1 cellular context compared by ENCODE assay signal in the genomic region with DNA sequence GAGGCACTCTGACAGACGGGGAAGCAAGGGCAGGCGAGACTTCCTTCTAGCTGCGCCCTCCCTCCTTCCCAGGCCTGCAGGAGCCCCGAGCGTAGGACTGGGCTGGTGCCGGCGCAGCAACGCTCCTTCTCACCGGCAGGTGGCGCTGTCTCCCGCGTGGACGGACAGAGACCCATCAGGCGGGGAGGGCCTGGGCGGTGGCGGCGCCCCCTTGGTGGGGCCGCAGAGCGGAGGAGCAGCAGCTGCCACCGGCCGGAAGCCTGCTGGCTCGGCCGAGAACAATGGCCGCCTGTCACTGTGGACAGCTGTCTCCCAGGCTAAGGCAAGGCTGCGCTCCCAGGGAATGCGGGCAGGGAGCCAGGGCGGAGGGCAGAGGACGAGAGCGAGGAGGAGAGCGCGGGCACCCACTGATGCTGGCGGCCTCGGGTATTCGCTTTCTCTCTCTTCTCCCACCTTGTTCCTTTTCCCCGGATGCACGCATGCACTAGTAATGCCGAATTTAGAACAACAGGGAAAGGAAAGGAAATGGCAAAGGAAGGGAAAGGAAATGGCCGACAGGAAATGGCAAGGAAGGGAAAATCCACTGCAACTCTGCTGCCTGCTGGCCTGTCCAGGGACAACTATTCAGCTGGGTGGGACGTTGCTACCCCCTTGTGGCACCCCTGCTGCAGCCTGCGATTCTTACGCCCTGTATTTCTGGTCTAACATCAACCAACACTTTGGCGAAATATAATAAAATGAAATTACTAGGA.
TF ChIP-seq lines count a peak whose summit lies in the region.

No MANE protein-coding gene starts in this region.

TF ChIP-seq in WTC11, 78 proteins besides CTCF, POLR2A, EP300 and RAD21 (continued from another document and continues in another):
- TF ChIP-seq ESRRA (CRISPR knock-in tag; IDR thresholded peaks at IDR 0.05; ENCODE audit: borderline replicate concordance) = no peak
- no peak for TF ChIP-seq USF2 (CRISPR knock-in tag; IDR thresholded peaks at IDR 0.05)
- no peak for TF ChIP-seq NFYB (CRISPR knock-in tag; conservative IDR thresholded peaks at IDR 0.05; ENCODE audit: low read depth)
- no peak for TF ChIP-seq FOXJ3 (CRISPR knock-in tag; IDR thresholded peaks at IDR 0.05; ENCODE audit: borderline replicate concordance)
- no peak for TF ChIP-seq EMX1 (CRISPR knock-in tag; IDR thresholded peaks at IDR 0.05)
- TF ChIP-seq MYBL2 (CRISPR knock-in tag; IDR thresholded peaks at IDR 0.05) = 0 out of 2 replicates have a peak, but pooled peaks have one; percentile 45
- TF ChIP-seq ZNF138 (CRISPR knock-in tag; conservative IDR thresholded peaks at IDR 0.05) = no peak
- TF ChIP-seq, protein P1, sequence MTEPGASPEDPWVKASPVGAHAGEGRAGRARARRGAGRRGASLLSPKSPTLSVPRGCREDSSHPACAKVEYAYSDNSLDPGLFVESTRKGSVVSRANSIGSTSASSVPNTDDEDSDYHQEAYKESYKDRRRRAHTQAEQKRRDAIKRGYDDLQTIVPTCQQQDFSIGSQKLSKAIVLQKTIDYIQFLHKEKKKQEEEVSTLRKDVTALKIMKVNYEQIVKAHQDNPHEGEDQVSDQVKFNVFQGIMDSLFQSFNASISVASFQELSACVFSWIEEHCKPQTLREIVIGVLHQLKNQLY (CRISPR knock-in tag; IDR thresholded peaks at IDR 0.05) = no peak
- no peak for TF ChIP-seq GRHL2 (CRISPR knock-in tag; IDR thresholded peaks at IDR 0.05; ENCODE audit: insufficient replicate concordance, severe bottlenecking)
- TF ChIP-seq HMGA2 (CRISPR knock-in tag; IDR thresholded peaks at IDR 0.05) = no peak
- TF ChIP-seq ZBTB21 (CRISPR knock-in tag; IDR thresholded peaks at IDR 0.05; ENCODE audit: borderline replicate concordance) = no peak
- TF ChIP-seq ZNF121 (CRISPR knock-in tag; IDR thresholded peaks at IDR 0.05) = no peak
- no peak for TF ChIP-seq ZSCAN18 (CRISPR knock-in tag; IDR thresholded peaks at IDR 0.05)
- no peak for TF ChIP-seq NR1H2 (CRISPR knock-in tag; IDR thresholded peaks at IDR 0.05)
- TF ChIP-seq CREM (CRISPR knock-in tag; IDR thresholded peaks at IDR 0.05) = peak; percentile 74
- TF ChIP-seq, protein P2, sequence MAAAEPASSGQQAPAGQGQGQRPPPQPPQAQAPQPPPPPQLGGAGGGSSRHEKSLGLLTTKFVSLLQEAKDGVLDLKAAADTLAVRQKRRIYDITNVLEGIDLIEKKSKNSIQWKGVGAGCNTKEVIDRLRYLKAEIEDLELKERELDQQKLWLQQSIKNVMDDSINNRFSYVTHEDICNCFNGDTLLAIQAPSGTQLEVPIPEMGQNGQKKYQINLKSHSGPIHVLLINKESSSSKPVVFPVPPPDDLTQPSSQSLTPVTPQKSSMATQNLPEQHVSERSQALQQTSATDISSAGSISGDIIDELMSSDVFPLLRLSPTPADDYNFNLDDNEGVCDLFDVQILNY (CRISPR knock-in tag; IDR thresholded peaks at IDR 0.05) = peak; percentile 63; the same call in 1 of the 2 replicates
- TF ChIP-seq ZMAT4 (CRISPR knock-in tag; IDR thresholded peaks at IDR 0.05) = no peak
- no peak for TF ChIP-seq SOX15 (CRISPR knock-in tag; IDR thresholded peaks at IDR 0.05)
- TF ChIP-seq ZNF532 (CRISPR knock-in tag; IDR thresholded peaks at IDR 0.05; ENCODE audit: borderline replicate concordance) = no peak
- TF ChIP-seq RORB (CRISPR knock-in tag; IDR thresholded peaks at IDR 0.05) = no peak
- no peak for TF ChIP-seq ZNF416 (CRISPR knock-in tag; IDR thresholded peaks at IDR 0.05)
- no peak for TF ChIP-seq MXD4 (CRISPR knock-in tag; IDR thresholded peaks at IDR 0.05; ENCODE audit: borderline replicate concordance)
- no peak for TF ChIP-seq PRRX2 (CRISPR knock-in tag; IDR thresholded peaks at IDR 0.05)
- no peak for TF ChIP-seq PREB (CRISPR knock-in tag; IDR thresholded peaks at IDR 0.05; ENCODE audit: borderline replicate concordance)
- TF ChIP-seq STAT6 (CRISPR knock-in tag; conservative IDR thresholded peaks at IDR 0.05; ENCODE audit: low read depth) = no peak
- TF ChIP-seq, protein P3, sequence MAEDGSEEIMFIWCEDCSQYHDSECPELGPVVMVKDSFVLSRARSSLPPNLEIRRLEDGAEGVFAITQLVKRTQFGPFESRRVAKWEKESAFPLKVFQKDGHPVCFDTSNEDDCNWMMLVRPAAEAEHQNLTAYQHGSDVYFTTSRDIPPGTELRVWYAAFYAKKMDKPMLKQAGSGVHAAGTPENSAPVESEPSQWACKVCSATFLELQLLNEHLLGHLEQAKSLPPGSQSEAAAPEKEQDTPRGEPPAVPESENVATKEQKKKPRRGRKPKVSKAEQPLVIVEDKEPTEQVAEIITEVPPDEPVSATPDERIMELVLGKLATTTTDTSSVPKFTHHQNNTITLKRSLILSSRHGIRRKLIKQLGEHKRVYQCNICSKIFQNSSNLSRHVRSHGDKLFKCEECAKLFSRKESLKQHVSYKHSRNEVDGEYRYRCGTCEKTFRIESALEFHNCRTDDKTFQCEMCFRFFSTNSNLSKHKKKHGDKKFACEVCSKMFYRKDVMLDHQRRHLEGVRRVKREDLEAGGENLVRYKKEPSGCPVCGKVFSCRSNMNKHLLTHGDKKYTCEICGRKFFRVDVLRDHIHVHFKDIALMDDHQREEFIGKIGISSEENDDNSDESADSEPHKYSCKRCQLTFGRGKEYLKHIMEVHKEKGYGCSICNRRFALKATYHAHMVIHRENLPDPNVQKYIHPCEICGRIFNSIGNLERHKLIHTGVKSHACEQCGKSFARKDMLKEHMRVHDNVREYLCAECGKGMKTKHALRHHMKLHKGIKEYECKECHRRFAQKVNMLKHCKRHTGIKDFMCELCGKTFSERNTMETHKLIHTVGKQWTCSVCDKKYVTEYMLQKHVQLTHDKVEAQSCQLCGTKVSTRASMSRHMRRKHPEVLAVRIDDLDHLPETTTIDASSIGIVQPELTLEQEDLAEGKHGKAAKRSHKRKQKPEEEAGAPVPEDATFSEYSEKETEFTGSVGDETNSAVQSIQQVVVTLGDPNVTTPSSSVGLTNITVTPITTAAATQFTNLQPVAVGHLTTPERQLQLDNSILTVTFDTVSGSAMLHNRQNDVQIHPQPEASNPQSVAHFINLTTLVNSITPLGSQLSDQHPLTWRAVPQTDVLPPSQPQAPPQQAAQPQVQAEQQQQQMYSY (CRISPR knock-in tag; IDR thresholded peaks at IDR 0.05) = no peak
- TF ChIP-seq, protein P4, sequence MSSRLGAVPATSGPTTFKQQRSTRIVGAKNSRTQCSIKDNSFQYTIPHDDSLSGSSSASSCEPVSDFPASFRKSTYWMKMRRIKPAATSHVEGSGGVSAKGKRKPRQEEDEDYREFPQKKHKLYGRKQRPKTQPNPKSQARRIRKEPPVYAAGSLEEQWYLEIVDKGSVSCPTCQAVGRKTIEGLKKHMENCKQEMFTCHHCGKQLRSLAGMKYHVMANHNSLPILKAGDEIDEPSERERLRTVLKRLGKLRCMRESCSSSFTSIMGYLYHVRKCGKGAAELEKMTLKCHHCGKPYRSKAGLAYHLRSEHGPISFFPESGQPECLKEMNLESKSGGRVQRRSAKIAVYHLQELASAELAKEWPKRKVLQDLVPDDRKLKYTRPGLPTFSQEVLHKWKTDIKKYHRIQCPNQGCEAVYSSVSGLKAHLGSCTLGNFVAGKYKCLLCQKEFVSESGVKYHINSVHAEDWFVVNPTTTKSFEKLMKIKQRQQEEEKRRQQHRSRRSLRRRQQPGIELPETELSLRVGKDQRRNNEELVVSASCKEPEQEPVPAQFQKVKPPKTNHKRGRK (CRISPR knock-in tag; IDR thresholded peaks at IDR 0.05; ENCODE audit: borderline replicate concordance) = no peak
- no peak for TF ChIP-seq RELA (CRISPR knock-in tag; IDR thresholded peaks at IDR 0.05; ENCODE audit: borderline replicate concordance)
- TF ChIP-seq AR (CRISPR knock-in tag; IDR thresholded peaks at IDR 0.05) = no peak
- TF ChIP-seq SP1 (CRISPR knock-in tag; conservative IDR thresholded peaks at IDR 0.05) = peak; percentile 78
